10 cellular contexts compared by ENCODE assay signal in the genomic region with DNA sequence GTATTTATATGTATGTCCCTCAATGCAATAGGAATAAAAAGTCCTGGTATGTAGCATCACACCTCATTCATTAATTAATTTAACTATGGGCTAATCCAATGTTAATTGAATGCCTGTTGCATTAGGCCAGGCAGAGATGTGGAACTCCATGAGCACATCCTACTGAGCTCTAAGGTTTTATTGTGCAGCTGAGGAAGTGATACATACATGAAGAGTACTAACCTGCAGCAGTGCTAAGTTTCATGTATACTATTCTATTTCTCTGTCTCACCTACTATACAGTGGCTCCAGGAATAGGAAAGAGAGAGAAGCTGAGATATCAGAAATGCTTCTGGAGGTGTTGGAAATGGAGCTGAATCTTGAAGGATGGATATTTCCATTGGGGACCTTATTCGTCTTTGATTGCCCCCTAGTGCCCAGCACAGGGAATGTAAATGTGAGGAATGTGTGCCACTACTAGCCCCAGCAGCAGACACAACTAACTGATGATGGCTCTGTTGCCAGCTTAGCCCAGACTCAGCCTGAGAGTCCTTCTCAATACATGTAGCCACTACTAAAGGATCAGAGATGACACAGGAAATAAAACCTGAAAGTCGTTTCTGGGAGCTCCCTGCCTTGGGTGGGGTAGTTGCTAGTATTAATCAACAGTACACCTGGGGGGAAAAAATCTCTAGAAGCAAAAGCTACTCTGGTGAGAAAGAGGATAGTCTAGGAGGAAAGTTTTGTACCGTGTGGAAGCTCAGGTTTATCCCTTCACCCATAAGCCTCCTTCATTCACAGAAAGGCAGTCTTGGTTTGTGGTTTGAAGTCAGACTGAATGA.
DNase-seq lines count a peak whose midpoint lies in the region; ATAC-seq, FAIRE-seq and TF ChIP-seq lines count a peak whose summit lies in the region.
"Had no signal": no experiment of that assay in that cellular context is flagged by ENCODE, and none has a peak within 500 bp of the region (broad histone marks: within the 10 kb centered on the region; RNA-seq: fewer than 3 reads in every experiment).

No MANE protein-coding gene starts in this region.

- H3K9ac ChIP-seq in GM12878 (ENCODE audit: control insufficient read depth, insufficient read depth, low read length) = no peak overlapping the region

- RAD21 ChIA-PET in GM12878 (lab: Charles Lee; ENCODE audit: unreplicated experiment) = interaction anchor here (0.6 to 1.5 kb wide), 21 partner anchors 14 to 390 kb away, joined by 3 to 10 read pairs (median 4); no protein-coding TSS in a partner anchor

- H3K4me3 ChIP-seq in GM12878 (no peak overlapping the region), left lung (no peak overlapping the region)
- H3K4me3 ChIP-seq: thoracic aorta had no signal

- H3K4me2 ChIP-seq in GM12878 (ENCODE audit: control insufficient read depth, insufficient read depth) = no peak overlapping the region

- H3K4me1 ChIP-seq in GM12878 (ENCODE audit: control insufficient read depth, insufficient read depth, low read length) (no peaks in the 10 kb centered on the region), left lung (no peaks in the 10 kb centered on the region)

- 2% methylated on average over 3 of the region's 3 CpGs for WGBS in GM12878 (ENCODE audit: insufficient coverage, insufficient replicate concordance, low lambda C conversion rate, missing lambda C conversion rate)

- TF ChIP-seq CTCF in GM12878 (IDR thresholded peaks at IDR 0.05 in 2 of 3, conservative IDR thresholded peaks at IDR 0.05 in 1 of 3; ENCODE audit: control insufficient read depth in 2 of 3, extremely low read depth in 1 of 3, insufficient read depth in 1 of 3, low read depth in 3 of 3, low read length in 3 of 3) (peak; percentile 67 to 74 (median 69)), left lung (IDR thresholded peaks at IDR 0.05) (peak; percentile 28 to 35)

- H3K27ac ChIP-seq in GM12878 (ENCODE audit: control insufficient read depth, insufficient read depth) (no peak overlapping the region), left lung (no peak overlapping the region)
- H3K27ac ChIP-seq: thoracic aorta had no signal

- no peaks in the 10 kb centered on the region for H3K79me2 ChIP-seq in GM12878 (ENCODE audit: control insufficient read depth, insufficient read depth, low read length)

- in situ Hi-C loops in GM12878 (cut with MboI) = loop anchor here (10.0 kb wide), 1 partner anchor 184 kb away; no protein-coding TSS in a partner anchor

- ATAC-seq in HG02623 (IDR thresholded peaks at IDR 0.05; ENCODE audit: unreplicated experiment) = peak; percentile 58
- ATAC-seq in GM12878 = peak; percentile 90
- ATAC-seq in left lung = peak; percentile 85

- H2AFZ ChIP-seq in GM12878 (ENCODE audit: control insufficient read depth, low read depth, low read length) = no peak overlapping the region

- TF ChIP-seq EP300 in GM12878 (IDR thresholded peaks at IDR 0.05; ENCODE audit: borderline replicate concordance in 1 of 2, control insufficient read depth in 1 of 2, low read depth in 2 of 2, low read length in 2 of 2) = no peak

- CTCF ChIA-PET in GM12878 (lab: Yijun Ruan, JAX) = interaction anchor here (0.6 to 4.2 kb wide), 37 partner anchors 9 to 592 kb away, joined by 3 to 48 read pairs (median 4); no protein-coding TSS in a partner anchor

- peak; percentile 73 for TF ChIP-seq RAD21 in GM12878 (IDR thresholded peaks at IDR 0.05; ENCODE audit: insufficient read depth, low read depth, low read length)

- H4K20me1 ChIP-seq in GM12878 (ENCODE audit: control insufficient read depth, insufficient read depth) = no peaks in the 10 kb centered on the region

- H3K27me3 ChIP-seq in GM12878 (replicated peaks in 1 of 2; ENCODE audit: control insufficient read depth in 2 of 2, insufficient read depth in 2 of 2, low read length in 1 of 2) = no peaks in the 10 kb centered on the region; a peak in 2 of 4 replicates
- H3K27me3 ChIP-seq in left lung = peaks cover 0 to 11% of the 10 kb centered on the region in 2 donors

- POLR2A ChIA-PET in GM12878 (lab: Charles Lee) = no interaction called here

- intact Hi-C loops in GM12878 (cut with micrococcal nuclease; ENCODE audit: unreplicated experiment) (loop anchor here (1.0 to 5.0 kb wide), 3 partner anchors 186 to 308 kb away; no protein-coding TSS in a partner anchor), left lung (cut with DNase I) (no loop called here)

- peak; percentile 94 for FAIRE-seq in GM12878 (lab: Jason Lieb, UNC)
- FAIRE-seq: frontal cortex had no signal

- no peak for TF ChIP-seq POLR2A in GM12878 (IDR thresholded peaks at IDR 0.05; ENCODE audit: low read depth, low read length)

- H3K36me3 ChIP-seq in GM12878 (ENCODE audit: control insufficient read depth in 2 of 2, insufficient read depth in 2 of 2, low read length in 1 of 2) = no peaks in the 10 kb centered on the region
- H3K36me3 ChIP-seq in left lung = no peaks in the 10 kb centered on the region
- H3K36me3 ChIP-seq: thoracic aorta had no signal

- peak; percentile 3 to 4 for DNase-seq in stimulated activated CD4-positive, alpha-beta T cell treated with anti-CD3 and anti-CD28 coated beads, Interleukin-2, amount 100 ng/mL, for 48 hours
- DNase-seq in stimulated activated CD4-positive, alpha-beta T cell treated with anti-CD3 and anti-CD28 coated beads, Interleukin-12 subunit alpha, Interleukin-12 subunit beta, amount 100 ng/mL, for 4 hours = no peak
- peak; percentile 15 for DNase-seq in NCI-H226
- DNase-seq in GM12878 (ENCODE audit: low read depth, low spot score) = no peak
- DNase-seq in left lung = no peak
- no peak for DNase-seq in DMS79 treated with DMSO at 0.1 percent for 48 hours (lab: John Stamatoyannopoulos, UW)
- DNase-seq in DMS79 (lab: John Stamatoyannopoulos, UW) = no peak

- BruUV-seq in GM12878 (replicated peaks; lab: Mats Ljungman, UMichigan) = no TSS peak

- H3K9me3 ChIP-seq in GM12878 (replicated peaks; ENCODE audit: control insufficient read depth, insufficient read depth, low read length) = no peaks in the 10 kb centered on the region
- no peaks in the 10 kb centered on the region for H3K9me3 ChIP-seq in left lung
- H3K9me3 ChIP-seq: thoracic aorta had no signal

- SMC1A ChIA-PET in GM12878 (lab: Charles Lee; ENCODE audit: uncharacterized antibody, unreplicated experiment) = interaction anchor here (0.6 to 2.3 kb wide), 15 partner anchors 9 to 307 kb away, joined by 3 to 19 read pairs (median 3); no protein-coding TSS in a partner anchor

TF ChIP-seq in GM12878, 131 proteins besides CTCF, POLR2A, EP300 and RAD21:
- TF ChIP-seq SMC3 (IDR thresholded peaks at IDR 0.05; ENCODE audit: borderline replicate concordance, low read length) = peak; percentile 80
- no peak for TF ChIP-seq MYC (IDR thresholded peaks at IDR 0.05; ENCODE audit: insufficient read depth, insufficient read length, insufficient replicate concordance, low read length, severe bottlenecking)

Comparison
In these comparisons a context has a peak if more than half of its experiments do, and no peak if none do; other contexts are left out.
1. DNase-seq: peak in stimulated activated CD4-positive, alpha-beta T cell treated with anti-CD3 and anti-CD28 coated beads, Interleukin-2, amount 100 ng/mL, for 48 hours (2 of 2) and NCI-H226 (single experiment); none in stimulated activated CD4-positive, alpha-beta T cell treated with anti-CD3 and anti-CD28 coated beads, Interleukin-12 subunit alpha, Interleukin-12 subunit beta, amount 100 ng/mL, for 4 hours (single experiment), GM12878 (single experiment), left lung (0 of 2), DMS79 treated with DMSO at 0.1 percent for 48 hours (single experiment) and DMS79 (single experiment).
2. Peak in every context shown above with its lines, with median percentiles within 50 percentile points of each other: ATAC-seq.